28 cellular contexts compared by ENCODE assay signal in the genomic region with DNA sequence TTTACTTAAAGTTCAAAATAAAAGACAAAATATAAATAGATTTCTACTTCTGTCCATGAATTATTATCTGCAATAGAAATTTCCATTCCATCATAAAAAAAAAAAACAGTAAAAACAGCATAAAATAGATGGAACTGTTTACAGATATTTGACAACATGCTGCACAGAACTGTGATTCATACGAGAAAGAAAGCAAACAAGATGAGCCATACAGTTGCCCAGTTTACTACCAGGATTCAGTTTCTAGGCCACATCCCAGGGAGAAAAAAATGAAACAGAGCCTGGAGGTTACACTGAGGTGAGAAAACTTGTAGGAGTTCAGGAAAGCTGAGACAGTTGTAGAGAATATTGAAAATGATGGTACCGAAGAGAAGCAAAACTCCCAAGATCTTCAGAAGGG.
"Had no signal": no experiment of that assay in that cellular context is flagged by ENCODE, and none has a peak within 500 bp of the region (broad histone marks: within the 10 kb centered on the region; RNA-seq: fewer than 3 reads in every experiment).

No MANE protein-coding gene starts in this region.

- H3K36me3 Mint-ChIP-seq: activated CD8-positive, alpha-beta memory T cell treated with anti-CD3 and anti-CD28 coated beads, Interleukin-2, amount 10 ng/mL, durations not matched to agents 7 days and 5 days; activated naive CD8-positive, alpha-beta T cell treated with anti-CD3 and anti-CD28 coated beads for 36 hours had no signal

- H3K27me3 Mint-ChIP-seq: activated CD4-positive, alpha-beta memory T cell treated with anti-CD3 and anti-CD28 coated beads, Interleukin-2, amount 10 ng/mL, durations not matched to agents 7 days and 5 days; activated CD8-positive, alpha-beta memory T cell treated with anti-CD3 and anti-CD28 coated beads, Interleukin-2, amount 10 ng/mL, durations not matched to agents 7 days and 5 days; activated naive CD8-positive, alpha-beta T cell treated with anti-CD3 and anti-CD28 coated beads for 36 hours; activated T-helper 17 cell treated with anti-CD3 and anti-CD28 coated beads, Interleukin-2, amount 50 U/mL, for 72 hours had no signal

- H3K4me3 Mint-ChIP-seq: activated CD4-positive, alpha-beta memory T cell treated with anti-CD3 and anti-CD28 coated beads, Interleukin-2, amount 10 ng/mL, durations not matched to agents 7 days and 5 days; activated CD8-positive, alpha-beta memory T cell treated with anti-CD3 and anti-CD28 coated beads, Interleukin-2, amount 10 ng/mL, durations not matched to agents 7 days and 5 days; activated naive CD8-positive, alpha-beta T cell treated with anti-CD3 and anti-CD28 coated beads for 36 hours; activated T-cell treated with anti-CD3 and anti-CD28 coated beads, Interleukin-2, amount 50 U/mL, for 72 hours; activated T-helper 17 cell treated with anti-CD3 and anti-CD28 coated beads, Interleukin-2, amount 50 U/mL, for 72 hours had no signal

- H3K27ac Mint-ChIP-seq: activated CD4-positive, alpha-beta memory T cell treated with anti-CD3 and anti-CD28 coated beads, Interleukin-2, amount 10 ng/mL, durations not matched to agents 7 days and 5 days; activated CD8-positive, alpha-beta memory T cell treated with anti-CD3 and anti-CD28 coated beads, Interleukin-2, amount 10 ng/mL, durations not matched to agents 7 days and 5 days; activated naive CD8-positive, alpha-beta T cell treated with anti-CD3 and anti-CD28 coated beads for 36 hours; activated T-cell treated with anti-CD3 and anti-CD28 coated beads, Interleukin-2, amount 50 U/mL, for 72 hours; activated T-helper 17 cell treated with anti-CD3 and anti-CD28 coated beads, Interleukin-2, amount 50 U/mL, for 72 hours had no signal

- ATAC-seq: activated CD8-positive, alpha-beta memory T cell treated with anti-CD3 and anti-CD28 coated beads, Interleukin-2, amount 10 ng/mL, durations not matched to agents 7 days and 5 days; activated T-cell treated with anti-CD3 and anti-CD28 coated beads, Interleukin-2, amount 50 U/mL, for 72 hours; activated T-helper 17 cell treated with anti-CD3 and anti-CD28 coated beads, Interleukin-2, amount 50 U/mL, for 72 hours; Right ventricle myocardium inferior had no signal

- H3K4me3 ChIP-seq: ascending aorta, PC-9 had no signal

- DNase-seq: activated CD4-positive, alpha-beta memory T cell treated with anti-CD3 and anti-CD28 coated beads, Interleukin-2, amount 10 ng/mL, durations not matched to agents 7 days and 5 days; activated CD4-positive, alpha-beta T cell treated with anti-CD3 and anti-CD28 coated beads for 1 hour; activated CD4-positive, alpha-beta T cell treated with anti-CD3 and anti-CD28 coated beads for 48 hours; activated CD4-positive, CD25-positive, alpha-beta regulatory T cell; activated CD8-positive, alpha-beta memory T cell treated with anti-CD3 and anti-CD28 coated beads for 24 hours; activated CD8-positive, alpha-beta memory T cell treated with anti-CD3 and anti-CD28 coated beads, Interleukin-2, amount 10 ng/mL, durations not matched to agents 7 days and 5 days; activated CD8-positive, alpha-beta memory T cell treated with anti-CD3 and anti-CD28 coated beads, Interleukin-2, amount 50 U/mL, for 48 hours; activated effector memory CD4-positive, alpha-beta T cell treated with anti-CD3 and anti-CD28 coated beads, Interleukin-2, amount 50 U/mL, for 16 hours; activated naive CD4-positive, alpha-beta T cell; activated naive CD4-positive, alpha-beta T cell treated with anti-CD3 and anti-CD28 coated beads, Interleukin-2, amount 50 U/mL, for 16 hours; activated naive CD8-positive, alpha-beta T cell treated with anti-CD3 and anti-CD28 coated beads for 36 hours; activated T-cell treated with anti-CD3 and anti-CD28 coated beads, Interleukin-2, amount 50 U/mL, for 72 hours; amygdala; NCI-H1105; NCI-H1417 treated with DMSO at 0.1 percent for 48 hours; NCI-H187 treated with DMSO at 0.1 percent for 48 hours; NCI-H2081 treated with DMSO at 0.1 percent for 48 hours; NCI-H226; NCI-H446 treated with DMSO at 0.1 percent for 48 hours; NCI-H524 treated with DMSO at 0.1 percent for 48 hours; PC-9; SIG-M5; SW 1271; T1000; WERI-Rb-1 had no signal

- H3K9me3 Mint-ChIP-seq: activated CD4-positive, alpha-beta memory T cell treated with anti-CD3 and anti-CD28 coated beads, Interleukin-2, amount 10 ng/mL, durations not matched to agents 7 days and 5 days; activated naive CD8-positive, alpha-beta T cell treated with anti-CD3 and anti-CD28 coated beads for 36 hours had no signal

- H3K4me1 Mint-ChIP-seq: activated CD4-positive, alpha-beta memory T cell treated with anti-CD3 and anti-CD28 coated beads, Interleukin-2, amount 10 ng/mL, durations not matched to agents 7 days and 5 days; activated CD8-positive, alpha-beta memory T cell treated with anti-CD3 and anti-CD28 coated beads, Interleukin-2, amount 10 ng/mL, durations not matched to agents 7 days and 5 days; activated naive CD8-positive, alpha-beta T cell treated with anti-CD3 and anti-CD28 coated beads for 36 hours; activated T-helper 17 cell treated with anti-CD3 and anti-CD28 coated beads, Interleukin-2, amount 50 U/mL, for 72 hours had no signal
